Comparison of ENCODE assay signal across 26 cellular contexts in genomic region chr1:217078959-217079358, GRCh38.
DNase-seq lines count a peak whose midpoint lies in the region; ATAC-seq, FAIRE-seq and TF ChIP-seq lines count a peak whose summit lies in the region.
"Had no signal": no experiment of that assay in that cellular context is flagged by ENCODE, and none has a peak within 500 bp of the region (broad histone marks: within the 10 kb centered on the region; RNA-seq: fewer than 3 reads in every experiment).

No MANE protein-coding gene starts in this region.

- no peaks in the 10 kb centered on the region for H3K79me2 ChIP-seq in parathyroid adenoma

- no peaks in the 10 kb centered on the region for H3K27me3 ChIP-seq in cardiac muscle cell
- H3K27me3 ChIP-seq in right cardiac atrium (ENCODE audit: control insufficient read depth, insufficient read depth), result no peaks in the 10 kb centered on the region
- H3K27me3 ChIP-seq in parathyroid adenoma (ENCODE audit: control insufficient read depth, insufficient read depth, low read length), result no peaks in the 10 kb centered on the region
- H3K27me3 ChIP-seq in thyroid gland, result no peaks in the 10 kb centered on the region
- H3K27me3 ChIP-seq: SJCRH30, upper lobe of right lung had no signal

- peak overlapping the region; percentile 29 for H3K4me2 ChIP-seq in parathyroid adenoma (ENCODE audit: low read length)
- H3K4me2 ChIP-seq: GM23338 had no signal

- WGBS in right cardiac atrium, result 63% methylated on average over 1 of the region's 1 CpG
- WGBS in thyroid gland, 2 donors, result 52 to 55% methylated on average over 1 of the region's 1 CpG

- H3K4me3 ChIP-seq in cardiac muscle cell (no peak overlapping the region), right cardiac atrium (ENCODE audit: low read length) (no peak overlapping the region), parathyroid adenoma (ENCODE audit: low read depth, low read length) (no peak overlapping the region), thyroid gland (replicated peaks in 1 of 3) (no peak overlapping the region)
- H3K4me3 ChIP-seq: GM23338, lung, SJCRH30, upper lobe of right lung had no signal

- DNase-seq in cardiac muscle cell (ENCODE audit: low read depth in 1 of 2, low spot score in 1 of 2), result no peak
- no peak for DNase-seq in right cardiac atrium
- no peak for DNase-seq in left ventricle myocardium superior
- DNase-seq in thyroid gland, result no peak
- DNase-seq in cerebellum (ENCODE audit: low spot score), result no peak
- no peak for DNase-seq in frontal cortex (ENCODE audit: low spot score in 2 of 2)
- no peak for DNase-seq in C1 segment of cervical spinal cord (lab: John Stamatoyannopoulos, UW)
- DNase-seq: activated CD4-positive, alpha-beta T cell treated with anti-CD3 and anti-CD28 coated beads for 36 hours; activated CD8-positive, alpha-beta T cell treated with anti-CD3 and anti-CD28 coated beads, Interleukin-2, amount 10 ng/mL, durations not matched to agents 7 days and 5 days; activated naive CD4-positive, alpha-beta T cell treated with anti-CD3 and anti-CD28 coated beads, Interleukin-2, amount 10 ng/mL, durations not matched to agents 7 days and 5 days; CD4-positive, CD25-positive, alpha-beta regulatory T cell; effector CD8-positive, alpha-beta T cell; erythroblast; natural killer cell; NCI-H1694; NCI-H82; SJCRH30; stimulated activated CD4-positive, alpha-beta T cell treated with anti-CD3 and anti-CD28 coated beads, Interleukin-4, amount 100 ng/mL, for 24 hours; SW 1271; upper lobe of right lung had no signal

- ATAC-seq in right cardiac atrium (no peak), left ventricle myocardium superior (peak; percentile 59)
- ATAC-seq: activated CD4-positive, alpha-beta T cell treated with anti-CD3 and anti-CD28 coated beads for 36 hours; activated CD8-positive, alpha-beta T cell treated with anti-CD3 and anti-CD28 coated beads, Interleukin-2, amount 10 ng/mL, durations not matched to agents 7 days and 5 days; natural killer cell; upper lobe of right lung had no signal

- no peak for FAIRE-seq in frontal cortex (lab: Jason Lieb, UNC)
- FAIRE-seq: A204.1, colon, HTR-8/SVneo had no signal

- intact Hi-C loops in right cardiac atrium (cut with DNase I), result no loop called here
- intact Hi-C loops in left ventricle myocardium superior (cut with micrococcal nuclease), result no loop called here
- intact Hi-C loops in thyroid gland (cut with DNase I), result no loop called here

- H3K9me3 ChIP-seq in cardiac muscle cell (ENCODE audit: low read depth), result no peaks in the 10 kb centered on the region
- H3K9me3 ChIP-seq in right cardiac atrium (ENCODE audit: control insufficient read depth, low read length), result no peaks in the 10 kb centered on the region
- no peaks in the 10 kb centered on the region for H3K9me3 ChIP-seq in parathyroid adenoma (ENCODE audit: control insufficient read depth, low read length)
- H3K9me3 ChIP-seq in thyroid gland, result no peaks in the 10 kb centered on the region
- H3K9me3 ChIP-seq: SJCRH30, upper lobe of right lung had no signal

- H3K27ac ChIP-seq in cardiac muscle cell (peak overlapping the region; percentile 74), right cardiac atrium (ENCODE audit: low read length) (no peak overlapping the region), parathyroid adenoma (peak overlapping the region; percentile 38), thyroid gland (peak overlapping the region; percentile 61 to 73 (median 69))
- H3K27ac ChIP-seq: SJCRH30, upper lobe of right lung had no signal

- H3K4me1 ChIP-seq in cardiac muscle cell (ENCODE audit: low read depth), result peaks cover 58% of the 10 kb centered on the region
- no peaks in the 10 kb centered on the region for H3K4me1 ChIP-seq in right cardiac atrium (ENCODE audit: control insufficient read depth, insufficient read depth, low read length)
- no peaks in the 10 kb centered on the region for H3K4me1 ChIP-seq in parathyroid adenoma
- peaks cover 16 to 20% of the 10 kb centered on the region in 2 donors for H3K4me1 ChIP-seq in thyroid gland
- H3K4me1 ChIP-seq: SJCRH30, upper lobe of right lung had no signal

- TF ChIP-seq POLR2A in thyroid gland (IDR thresholded peaks at IDR 0.05), result no peak

- H2AFZ ChIP-seq in parathyroid adenoma, result no peak overlapping the region
- H2AFZ ChIP-seq: GM23338 had no signal

- H3K9ac ChIP-seq in parathyroid adenoma, result no peak overlapping the region

- no peaks in the 10 kb centered on the region for H3K36me3 ChIP-seq in cardiac muscle cell
- H3K36me3 ChIP-seq in parathyroid adenoma (ENCODE audit: control insufficient read depth, insufficient read depth, low read length), result no peaks in the 10 kb centered on the region
- H3K36me3 ChIP-seq in thyroid gland, result no peaks in the 10 kb centered on the region
- H3K36me3 ChIP-seq: SJCRH30, upper lobe of right lung had no signal

- TF ChIP-seq CTCF in cardiac muscle cell (IDR thresholded peaks at IDR 0.05; ENCODE audit: low read depth, low read length) (no peak), parathyroid adenoma (IDR thresholded peaks at IDR 0.05) (no peak), thyroid gland (IDR thresholded peaks at IDR 0.05) (no peak)
